9 cellular contexts compared by ENCODE assay signal in genomic region chr9:106878943-106879916, GRCh38. TPM values are rescaled to one million over a fixed set of nuclear protein-coding genes. Genes with fewer than 3 reads are reported as not detected.
DNase-seq lines count a peak whose midpoint lies in the region; ATAC-seq and TF ChIP-seq lines count a peak whose summit lies in the region.
"Had no signal": no experiment of that assay in that cellular context is flagged by ENCODE, and none has a peak within 500 bp of the region (broad histone marks: within the 10 kb centered on the region; RNA-seq: fewer than 3 reads in every experiment).

No MANE protein-coding gene starts in this region.

- TF ChIP-seq POLR2A in esophagus squamous epithelium (IDR thresholded peaks at IDR 0.05) (no peak), erythroblast (IDR thresholded peaks at IDR 0.05; ENCODE audit: low read length) (no peak)

- H3K27ac ChIP-seq in esophagus squamous epithelium: peak overlapping the region; percentile 71 to 83 (median 74)

- DNase-seq in DMS 273 treated with DMSO at 0.1 percent for 48 hours (lab: John Stamatoyannopoulos, UW): peak; percentile 67
- peak; percentile 98 for DNase-seq in NCI-H69 (lab: John Stamatoyannopoulos, UW)
- DNase-seq in esophagus squamous epithelium (lab: John Stamatoyannopoulos, UW): no peak
- DNase-seq in OCI-M1 (lab: John Stamatoyannopoulos, UW): no peak
- no peak for DNase-seq in erythroblast (lab: John Stamatoyannopoulos, UW)
- no peak for DNase-seq in DMS79 treated with DMSO at 0.1 percent for 48 hours (lab: John Stamatoyannopoulos, UW)

- no peaks in the 10 kb centered on the region for H3K27me3 ChIP-seq in esophagus squamous epithelium
- H3K27me3 ChIP-seq: tibial artery had no signal

- intact Hi-C loops in esophagus squamous epithelium (cut with DNase I): no loop called here

- TF ChIP-seq CTCF in esophagus squamous epithelium (IDR thresholded peaks at IDR 0.05): no peak
- no peak for TF ChIP-seq CTCF in nephron (IDR thresholded peaks at IDR 0.05; ENCODE audit: unreplicated experiment in 3 of 3)

- no peaks in the 10 kb centered on the region for H3K27me3 Mint-ChIP-seq in nephron (ENCODE audit: low read depth)

- H3K4me3 Mint-ChIP-seq in nephron: peak overlapping the region in 1 of 3 experiments; percentile 2

- no peak overlapping the region for H3K4me3 ChIP-seq in esophagus squamous epithelium
- H3K4me3 ChIP-seq: tibial artery had no signal

- H3K27ac Mint-ChIP-seq in nephron: peak overlapping the region; percentile 84 to 91 (median 87)

- H3K9me3 ChIP-seq in esophagus squamous epithelium: no peaks in the 10 kb centered on the region
- H3K9me3 ChIP-seq: tibial artery had no signal

- H3K36me3 ChIP-seq in esophagus squamous epithelium: no peaks in the 10 kb centered on the region
- H3K36me3 ChIP-seq: tibial artery had no signal

- WGBS in esophagus squamous epithelium, 2 donors: 20 to 35% methylated on average over 5 to 7 of the region's 7 CpGs

- H3K4me1 ChIP-seq in esophagus squamous epithelium: peaks cover 7 to 95% (median 36%) of the 10 kb centered on the region in 3 donors

- ATAC-seq in GM21447 (IDR thresholded peaks at IDR 0.05; ENCODE audit: unreplicated experiment): no peak

- H3K9me3 Mint-ChIP-seq in nephron: no peaks in the 10 kb centered on the region

- peaks cover 75% of the 10 kb centered on the region for H3K4me1 Mint-ChIP-seq in nephron

- peaks cover 34% of the 10 kb centered on the region for H3K36me3 Mint-ChIP-seq in nephron (ENCODE audit: low read depth)

RNA-seq across cellular contexts. Expression of gene ZNF462, which starts 16.3 kb away (rescaled TPM):
- total RNA-seq in esophagus squamous epithelium: 10 to 100 TPM; 17.8 to 22.3 (median 21.4) TPM

Comparison
In these comparisons a context has a peak if more than half of its experiments do, and no peak if none do; other contexts are left out.
1. DNase-seq: peak in DMS 273 treated with DMSO at 0.1 percent for 48 hours (single experiment) and NCI-H69 (single experiment); none in esophagus squamous epithelium (single experiment), OCI-M1 (single experiment), erythroblast (0 of 2) and DMS79 treated with DMSO at 0.1 percent for 48 hours (single experiment).